1 cellular context compared by ENCODE assay signal in genomic region chr3:58074997-58075396, GRCh38.
TF ChIP-seq lines count a peak whose summit lies in the region.

No MANE protein-coding gene starts in this region.

TF ChIP-seq in HepG2, 621 proteins besides CTCF, POLR2A, EP300 and RAD21:
- no peak for TF ChIP-seq ZNF740 (CRISPR knock-in tag; IDR thresholded peaks at IDR 0.05)
- TF ChIP-seq MED8 (CRISPR knock-in tag; IDR thresholded peaks at IDR 0.05; ENCODE audit: insufficient replicate concordance) = no peak
- no peak for TF ChIP-seq MLX (CRISPR knock-in tag; IDR thresholded peaks at IDR 0.05)
- no peak for TF ChIP-seq HMGXB4 (CRISPR knock-in tag; IDR thresholded peaks at IDR 0.05; ENCODE audit: borderline replicate concordance in 1 of 2, low read depth in 1 of 2)
- TF ChIP-seq ZNF468 (CRISPR knock-in tag; IDR thresholded peaks at IDR 0.05) = no peak
- no peak for TF ChIP-seq ZNF441 (CRISPR knock-in tag; IDR thresholded peaks at IDR 0.05; ENCODE audit: borderline replicate concordance)
- TF ChIP-seq ZNF709 (CRISPR knock-in tag; IDR thresholded peaks at IDR 0.05) = no peak
- TF ChIP-seq ZNF550 (CRISPR knock-in tag; IDR thresholded peaks at IDR 0.05; ENCODE audit: borderline replicate concordance) = no peak
- TF ChIP-seq NFKBIZ (CRISPR knock-in tag; IDR thresholded peaks at IDR 0.05) = no peak
- no peak for TF ChIP-seq ZNF646 (CRISPR knock-in tag; IDR thresholded peaks at IDR 0.05)
